In the genomic region with DNA sequence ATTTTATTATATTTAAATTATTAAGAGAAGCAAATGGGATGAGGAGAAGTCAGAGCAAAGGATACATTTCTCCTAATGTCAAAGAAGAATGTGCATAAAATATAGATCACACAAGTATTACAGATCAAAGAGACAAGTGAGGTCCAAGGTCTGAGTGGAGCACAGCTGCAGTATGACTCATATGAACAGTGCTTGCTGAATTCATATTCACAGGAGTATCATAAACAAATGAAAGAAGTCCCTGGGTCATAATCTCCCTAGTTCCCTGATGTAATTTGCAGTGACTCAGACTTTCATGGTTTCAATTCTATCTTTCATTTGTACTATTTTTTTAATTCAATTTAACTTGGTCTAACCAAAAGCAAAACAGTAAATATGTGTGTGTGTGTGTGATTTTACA, we compare ENCODE assay signal across 12 cellular contexts.
DNase-seq lines count a peak whose midpoint lies in the region; ATAC-seq, FAIRE-seq and TF ChIP-seq lines count a peak whose summit lies in the region.
"Had no signal": no experiment of that assay in that cellular context is flagged by ENCODE, and none has a peak within 500 bp of the region (broad histone marks: within the 10 kb centered on the region; RNA-seq: fewer than 3 reads in every experiment).

No MANE protein-coding gene starts in this region.

- POLR2A ChIA-PET in AG04449 (lab: Yijun Ruan, JAX), result interaction anchor here (0.6 kb wide), 1 partner anchor 584 kb away, joined by 4 read pairs; no protein-coding TSS in a partner anchor

- FAIRE-seq in RCC 7860 (lab: Jason Lieb, UNC), result no peak

- CTCF ChIA-PET in AG04449 (lab: Yijun Ruan, JAX), result no interaction called here

- no peak for TF ChIP-seq CTCF in AG04449 (IDR thresholded peaks at IDR 0.05; ENCODE audit: insufficient read depth, low read length, missing control alignments)
- TF ChIP-seq CTCF in astrocyte of the cerebellum (IDR thresholded peaks at IDR 0.05; ENCODE audit: low read depth, low read length, missing control alignments), result no peak

- DNase-seq in AG04449 (ENCODE audit: low read depth, low spot score), result peak; percentile 70
- peak; percentile 58 for DNase-seq in HPDE6-E6E7 (ENCODE audit: extremely low spot score)
- DNase-seq in astrocyte of the cerebellum (ENCODE audit: low read depth), result peak; percentile 83
- peak; percentile 97 for DNase-seq in iris pigment epithelial cell (ENCODE audit: low read depth)
- no peak for DNase-seq in RCC 7860 (ENCODE audit: low spot score)
- DNase-seq in NOMO-1 treated with dmso at 0.1 percent for 144 hours (lab: John Stamatoyannopoulos, UW; ENCODE audit: unreplicated experiment), result no peak
- DNase-seq: activated CD4-positive, CD25-positive, alpha-beta regulatory T cell treated with anti-CD3 and anti-CD28 coated beads, Interleukin-2, amount 50 U/mL, for 72 hours; activated naive CD4-positive, alpha-beta T cell treated with anti-CD3 and anti-CD28 coated beads, Interleukin-2, amount 50 U/mL, for 16 hours; NCI-H1105; stomach had no signal

- no peak overlapping the region for H3K4me3 ChIP-seq in AG04449 (ENCODE audit: low read depth, low read length)
- no peak overlapping the region for H3K4me3 ChIP-seq in astrocyte of the cerebellum (ENCODE audit: low read depth, low read length)
- H3K4me3 ChIP-seq: stomach had no signal

- ATAC-seq in HG03097 (IDR thresholded peaks at IDR 0.05; ENCODE audit: low FRiP score, unreplicated experiment) (no peak), HG03442 (IDR thresholded peaks at IDR 0.05; ENCODE audit: unreplicated experiment) (no peak)

- in situ Hi-C loops in astrocyte of the cerebellum (cut with HindIII; ENCODE audit: low sequenced_read_pairs), result no loop called here

Comparison
In these comparisons a context has a peak if more than half of its experiments do, and no peak if none do; other contexts are left out.
1. DNase-seq: peak in AG04449 (single experiment), HPDE6-E6E7 (single experiment), astrocyte of the cerebellum (single experiment) and iris pigment epithelial cell (single experiment); none in RCC 7860 (single experiment) and NOMO-1 treated with dmso at 0.1 percent for 144 hours (single experiment).